ENCODE assay signal across 13 cellular contexts in genomic region chr6:84568971-84569370, GRCh38.
DNase-seq lines count a peak whose midpoint lies in the region; ATAC-seq and TF ChIP-seq lines count a peak whose summit lies in the region.
"Had no signal": no experiment of that assay in that cellular context is flagged by ENCODE, and none has a peak within 500 bp of the region (broad histone marks: within the 10 kb centered on the region; RNA-seq: fewer than 3 reads in every experiment).

No MANE protein-coding gene starts in this region.

- no peak overlapping the region for H2AK5ac ChIP-seq in trophoblast cell (ENCODE audit: low read length)

- peak; percentile 73 for ATAC-seq in left lung
- ATAC-seq in GM19035 (IDR thresholded peaks at IDR 0.05; ENCODE audit: unreplicated experiment), result no peak
- ATAC-seq in heart left ventricle, result no peak
- ATAC-seq: left colon; stimulated activated naive CD8-positive, alpha-beta T cell treated with anti-CD3 and anti-CD28 coated beads, Interleukin-15, amount 100 ng/mL, for 72 hours had no signal

- H3K79me2 ChIP-seq in trophoblast cell (ENCODE audit: control insufficient read depth, insufficient read depth, low read length, poor library complexity), result no peaks in the 10 kb centered on the region

- H3K36me3 ChIP-seq in ascending aorta, result no peaks in the 10 kb centered on the region
- H3K36me3 ChIP-seq in left lung, result no peaks in the 10 kb centered on the region
- no peaks in the 10 kb centered on the region for H3K36me3 ChIP-seq in trophoblast cell (ENCODE audit: control insufficient read depth in 1 of 2, insufficient read depth in 2 of 2, low read length in 2 of 2)
- H3K36me3 ChIP-seq in heart left ventricle, result no peaks in the 10 kb centered on the region
- H3K36me3 ChIP-seq: spleen had no signal

- no peaks in the 10 kb centered on the region for H3K9me3 ChIP-seq in ascending aorta
- H3K9me3 ChIP-seq in left lung, result peaks cover 0 to 7% of the 10 kb centered on the region in 2 donors
- H3K9me3 ChIP-seq in trophoblast cell (ENCODE audit: insufficient read depth, low read depth, low read length), result no peaks in the 10 kb centered on the region
- H3K9me3 ChIP-seq in heart left ventricle, result peaks cover 0 to 12% (median 0%) of the 10 kb centered on the region in 12 donors
- H3K9me3 ChIP-seq: spleen had no signal

- no peak overlapping the region for H3K14ac ChIP-seq in trophoblast cell (ENCODE audit: low read length)

- TF ChIP-seq RAD21 in Ishikawa (IDR thresholded peaks at IDR 0.05; ENCODE audit: low read depth), result peak; percentile 55

- no peak overlapping the region for H4K8ac ChIP-seq in trophoblast cell (ENCODE audit: low read depth, low read length)

- no peaks in the 10 kb centered on the region for H3K27me3 ChIP-seq in ascending aorta
- no peaks in the 10 kb centered on the region for H3K27me3 ChIP-seq in left lung
- H3K27me3 ChIP-seq in trophoblast cell (ENCODE audit: insufficient read depth, low read length), result no peaks in the 10 kb centered on the region
- no peaks in the 10 kb centered on the region for H3K27me3 ChIP-seq in heart left ventricle
- H3K27me3 ChIP-seq: spleen had no signal

- intact Hi-C loops in ascending aorta (cut with DNase I) (no loop called here), left lung (cut with DNase I) (loop anchor here in 1 of 2 donors (10.0 kb wide), 1 partner anchor 154 kb away; no protein-coding TSS in a partner anchor), heart left ventricle (cut with DNase I) (no loop called here)

- no peaks in the 10 kb centered on the region for H3K79me1 ChIP-seq in trophoblast cell (ENCODE audit: low read length)

- H4K12ac ChIP-seq in trophoblast cell (ENCODE audit: low read depth, low read length), result no peak overlapping the region

- H3K27ac ChIP-seq in ascending aorta, result no peak overlapping the region
- H3K27ac ChIP-seq in left lung, result no peak overlapping the region
- H3K27ac ChIP-seq in trophoblast cell (ENCODE audit: low read depth, low read length), result no peak overlapping the region
- no peak overlapping the region for H3K27ac ChIP-seq in heart left ventricle
- H3K27ac ChIP-seq: coronary artery, spleen had no signal

- H3K4me3 ChIP-seq in ascending aorta (no peak overlapping the region), left lung (no peak overlapping the region), trophoblast cell (ENCODE audit: low read depth, low read length) (no peak overlapping the region), heart left ventricle (no peak overlapping the region)
- H3K4me3 ChIP-seq: coronary artery, spleen had no signal

- no peak overlapping the region for H3K23ac ChIP-seq in trophoblast cell (ENCODE audit: low read length)

- TF ChIP-seq POLR2A in heart left ventricle (IDR thresholded peaks at IDR 0.05), result no peak

- no peak overlapping the region for H3K4me2 ChIP-seq in trophoblast cell (ENCODE audit: low read length)

- H3K4me1 ChIP-seq in ascending aorta (no peaks in the 10 kb centered on the region), left lung (no peaks in the 10 kb centered on the region), trophoblast cell (ENCODE audit: control insufficient read depth in 1 of 2, insufficient read depth in 2 of 2, low read length in 2 of 2) (no peaks in the 10 kb centered on the region), heart left ventricle (no peaks in the 10 kb centered on the region)
- H3K4me1 ChIP-seq: spleen had no signal

- no peak overlapping the region for H4K91ac ChIP-seq in trophoblast cell (ENCODE audit: low read depth, low read length)

- H2BK5ac ChIP-seq in trophoblast cell (ENCODE audit: low read depth, low read length, poor library complexity), result no peak overlapping the region

- DNase-seq in DMS53 (lab: John Stamatoyannopoulos, UW), result peak; percentile 26
- no peak for DNase-seq in ascending aorta (ENCODE audit: low spot score in 2 of 2)
- no peak for DNase-seq in left lung
- no peak for DNase-seq in trophoblast cell
- no peak for DNase-seq in T-helper 2 cell
- no peak for DNase-seq in heart left ventricle
- DNase-seq: activated CD8-positive, alpha-beta memory T cell treated with anti-CD3 and anti-CD28 coated beads, Interleukin-2, amount 50 U/mL, for 4 hours; left colon; spleen; stimulated activated naive CD8-positive, alpha-beta T cell treated with anti-CD3 and anti-CD28 coated beads, Interleukin-15, amount 100 ng/mL, for 72 hours had no signal

- no peak overlapping the region for H2BK12ac ChIP-seq in trophoblast cell (ENCODE audit: low read length)

- TF ChIP-seq CTCF in ascending aorta (IDR thresholded peaks at IDR 0.05) (peak in 2 of 3 experiments; percentile 21 to 46), left lung (IDR thresholded peaks at IDR 0.05) (no peak), heart left ventricle (IDR thresholded peaks at IDR 0.05) (peak in 2 of 12 donors; percentile 16 to 19)

- H3K9ac ChIP-seq in trophoblast cell (ENCODE audit: low read length), result no peak overlapping the region

- H3K4ac ChIP-seq in trophoblast cell (ENCODE audit: low read depth, low read length), result no peak overlapping the region

- H2BK120ac ChIP-seq in trophoblast cell (ENCODE audit: insufficient read depth, low read length, poor library complexity), result no peak overlapping the region

- TF ChIP-seq EP300 in Ishikawa (IDR thresholded peaks at IDR 0.05; ENCODE audit: borderline replicate concordance), result no peak

- H2AFZ ChIP-seq in trophoblast cell (ENCODE audit: insufficient read depth, low read length, poor library complexity), result no peak overlapping the region

- no peak overlapping the region for H3K18ac ChIP-seq in trophoblast cell (ENCODE audit: low read length)

TF ChIP-seq in Ishikawa, 13 proteins besides CTCF, POLR2A, EP300 and RAD21:
- TF ChIP-seq USF1 (IDR thresholded peaks at IDR 0.05) (no peak), REST (IDR thresholded peaks at IDR 0.05; ENCODE audit: low read depth) (no peak), YY1 (IDR thresholded peaks at IDR 0.05; ENCODE audit: low read depth) (no peak), TCF12 (IDR thresholded peaks at IDR 0.05; ENCODE audit: low read depth) (no peak), EGR1 (IDR thresholded peaks at IDR 0.05) (no peak), FOXM1 (IDR thresholded peaks at IDR 0.05; ENCODE audit: borderline replicate concordance, low read depth) (no peak)
TF ChIP-seq in Ishikawa: peak in this region for 0.

Comparison
In these comparisons a context has a peak if more than half of its experiments do, and no peak if none do; other contexts are left out.
1. CTCF ChIP-seq: peak in ascending aorta (2 of 3); none in left lung (0 of 2).